ENCODE assay signal across 9 cellular contexts in genomic region chr18:57434177-57434535, GRCh38. TPM values are rescaled to one million over a fixed set of nuclear protein-coding genes. Genes with fewer than 3 reads are reported as not detected.
DNase-seq lines count a peak whose midpoint lies in the region; ATAC-seq and TF ChIP-seq lines count a peak whose summit lies in the region.
"Had no signal": no experiment of that assay in that cellular context is flagged by ENCODE, and none has a peak within 500 bp of the region (broad histone marks: within the 10 kb centered on the region; RNA-seq: fewer than 3 reads in every experiment).

No MANE protein-coding gene starts in this region.

- H3K27ac Mint-ChIP-seq in activated naive CD4-positive, alpha-beta T cell treated with anti-CD3 and anti-CD28 coated beads, Interleukin-2, amount 10 ng/mL, durations not matched to agents 7 days and 5 days = peak overlapping the region; percentile 70

- H3K27me3 ChIP-seq in PC-3 (ENCODE audit: low read length) (peaks cover 64% of the 10 kb centered on the region), iPS-18a (ENCODE audit: control insufficient read depth, insufficient read depth, low read length) (peaks cover 93% of the 10 kb centered on the region), subcutaneous abdominal adipose tissue (ENCODE audit: control insufficient read depth in 5 of 5, insufficient read depth in 4 of 5, low read length in 5 of 5) (peaks cover 74 to 88% (median 81%) of the 10 kb centered on the region in 5 donors)

- peaks cover 14% of the 10 kb centered on the region for H3K36me3 Mint-ChIP-seq in activated naive CD4-positive, alpha-beta T cell treated with anti-CD3 and anti-CD28 coated beads, Interleukin-2, amount 10 ng/mL, durations not matched to agents 7 days and 5 days

- H3K9me3 ChIP-seq in PC-3 (ENCODE audit: low read length) (no peaks in the 10 kb centered on the region), iPS-18a (ENCODE audit: control insufficient read depth, low read depth, low read length) (no peaks in the 10 kb centered on the region), subcutaneous abdominal adipose tissue (ENCODE audit: control insufficient read depth in 5 of 5, low read length in 5 of 5) (no peaks in the 10 kb centered on the region)
- H3K9me3 ChIP-seq: pancreas had no signal

- H3K4me1 Mint-ChIP-seq in activated naive CD4-positive, alpha-beta T cell treated with anti-CD3 and anti-CD28 coated beads, Interleukin-2, amount 10 ng/mL, durations not matched to agents 7 days and 5 days = peaks cover 32% of the 10 kb centered on the region

- H3K4me2 ChIP-seq in PC-3 (ENCODE audit: low read length) = peak overlapping the region; percentile 98

- H4K20me1 ChIP-seq in PC-3 (ENCODE audit: low read length) = no peaks in the 10 kb centered on the region

- peaks cover 96% of the 10 kb centered on the region for H3K27me3 Mint-ChIP-seq in activated naive CD4-positive, alpha-beta T cell treated with anti-CD3 and anti-CD28 coated beads, Interleukin-2, amount 10 ng/mL, durations not matched to agents 7 days and 5 days

- H3F3A ChIP-seq in PC-3 (ENCODE audit: low read length, unreplicated experiment) = no peaks in the 10 kb centered on the region

- CTCF ChIA-PET in activated naive CD4-positive, alpha-beta T cell treated with anti-CD3 and anti-CD28 coated beads, Interleukin-2, amount 10 ng/mL, durations not matched to agents 7 days and 5 days (lab: Charles Lee) = interaction anchor here (1.1 kb wide), 1 partner anchor 128 kb away, joined by 4 read pairs; no protein-coding TSS in a partner anchor
- CTCF ChIA-PET in PC-3 (lab: Charles Lee) = no interaction called here
- CTCF ChIA-PET in RWPE1 (lab: Yijun Ruan, JAX) = no interaction called here

- no peaks in the 10 kb centered on the region for H3K9me3 Mint-ChIP-seq in activated naive CD4-positive, alpha-beta T cell treated with anti-CD3 and anti-CD28 coated beads, Interleukin-2, amount 10 ng/mL, durations not matched to agents 7 days and 5 days

- no peak overlapping the region for H3K4me3 Mint-ChIP-seq in activated naive CD4-positive, alpha-beta T cell treated with anti-CD3 and anti-CD28 coated beads, Interleukin-2, amount 10 ng/mL, durations not matched to agents 7 days and 5 days

- BruUV-seq in PC-3 (replicated peaks; lab: Mats Ljungman, UMichigan) = no TSS peak

- no peaks in the 10 kb centered on the region for H3K79me2 ChIP-seq in PC-3 (ENCODE audit: low read length)

- H3K4me3 ChIP-seq in PC-3 (ENCODE audit: low read length) (peak overlapping the region; percentile 80), iPS-18a (ENCODE audit: low read length) (peak overlapping the region; percentile 80), subcutaneous abdominal adipose tissue (ENCODE audit: low read depth in 1 of 5, low read length in 5 of 5) (peak overlapping the region; percentile 36 to 76 (median 67))

- DNase-seq in activated naive CD4-positive, alpha-beta T cell treated with anti-CD3 and anti-CD28 coated beads, Interleukin-2, amount 10 ng/mL, durations not matched to agents 7 days and 5 days = no peak
- no peak for DNase-seq in activated naive CD4-positive, alpha-beta T cell treated with Interleukin-2 at 50 U/mL for 16 hours
- DNase-seq in PC-3 (no peak), HK-2 (ENCODE audit: unreplicated experiment) (no peak), RWPE1 (ENCODE audit: low spot score) (no peak)

- intact Hi-C loops in PC-3 (cut with micrococcal nuclease) = no loop called here

- H3K9me2 ChIP-seq in PC-3 (replicated peaks; ENCODE audit: low read length) = no peaks in the 10 kb centered on the region

- POLR2A ChIA-PET in PC-3 (lab: Charles Lee; ENCODE audit: unreplicated experiment) = no interaction called here
- POLR2A ChIA-PET in RWPE1 (lab: Yijun Ruan, JAX; ENCODE audit: low non-redundant PET) = no interaction called here

- H3K4me1 ChIP-seq in PC-3 (ENCODE audit: insufficient read depth, low read length) = peaks cover 4% of the 10 kb centered on the region; the same call in 1 of the 2 replicates
- peaks cover 67% of the 10 kb centered on the region for H3K4me1 ChIP-seq in iPS-18a (ENCODE audit: control insufficient read depth, low read depth, low read length)
- H3K4me1 ChIP-seq in subcutaneous abdominal adipose tissue (ENCODE audit: control insufficient read depth in 5 of 5, insufficient read depth in 5 of 5, low read length in 5 of 5) = peaks cover 0 to 57% (median 44%) of the 10 kb centered on the region in 5 donors

- peak overlapping the region; percentile 96 for H2AFZ ChIP-seq in PC-3 (ENCODE audit: low read length)

- no peak for TF ChIP-seq CTCF in PC-3 (conservative IDR thresholded peaks at IDR 0.05; ENCODE audit: low read depth, low read length)
- no peak for TF ChIP-seq CTCF in RWPE1 (conservative IDR thresholded peaks at IDR 0.05; ENCODE audit: low read depth)

- H3K27ac ChIP-seq in PC-3 (ENCODE audit: low read length) = no peak overlapping the region
- H3K27ac ChIP-seq in iPS-18a (ENCODE audit: low read length) = no peak overlapping the region
- no peak overlapping the region for H3K27ac ChIP-seq in subcutaneous abdominal adipose tissue (ENCODE audit: low read depth, low read length)
- H3K27ac ChIP-seq in RWPE1 = no peak overlapping the region
- H3K27ac ChIP-seq: pancreas had no signal

- H3K9ac ChIP-seq in PC-3 (ENCODE audit: low read length) (no peak overlapping the region), iPS-18a (ENCODE audit: low read length) (no peak overlapping the region), subcutaneous abdominal adipose tissue (ENCODE audit: low read length in 5 of 5) (no peak overlapping the region)

- H3K36me3 ChIP-seq in PC-3 (ENCODE audit: low read depth, low read length) = no peaks in the 10 kb centered on the region
- no peaks in the 10 kb centered on the region for H3K36me3 ChIP-seq in iPS-18a (ENCODE audit: control insufficient read depth, low read depth, low read length)
- no peaks in the 10 kb centered on the region for H3K36me3 ChIP-seq in subcutaneous abdominal adipose tissue (ENCODE audit: control insufficient read depth in 5 of 5, insufficient read depth in 5 of 5, low read length in 5 of 5)
- H3K36me3 ChIP-seq: pancreas had no signal

- ATAC-seq in PC-3 (no peak), esophagus mucosa (no peak)

RNA-seq across cellular contexts. Expression of gene ONECUT2, which starts 1.0 kb away (rescaled TPM):
- total RNA-seq in PC-3 (2014; rRNA removed) = 1.0 and 1.1 TPM in 2 replicates
- total RNA-seq in esophagus mucosa = under 0.01 TPM
